ENCODE assay signal across 8 cellular contexts in genomic region chr6:36196049-36196879, GRCh38. TPM values are rescaled to one million over a fixed set of nuclear protein-coding genes. Genes with fewer than 3 reads are reported as not detected.
DNase-seq lines count a peak whose midpoint lies in the region; ATAC-seq and TF ChIP-seq lines count a peak whose summit lies in the region.

Gene BRPF3 (plus strand): TSS chr6:36196744. CDS start chr6:36200323, 3,579 bp downstream.

- H3K4me1 ChIP-seq in CD4-positive, alpha-beta memory T cell (ENCODE audit: insufficient read depth, low read length): peaks cover 35% of the 10 kb centered on the region
- H3K4me1 ChIP-seq in HUES6 (ENCODE audit: control insufficient read depth, insufficient read depth, low read length): 0 out of 2 replicates have a peak, but pooled peaks cover 3% of the 10 kb centered on the region
- peaks cover 21% of the 10 kb centered on the region for H3K4me1 ChIP-seq in OCI-LY7 (ENCODE audit: insufficient read depth, low read length, poor library complexity, severe bottlenecking)
- H3K4me1 ChIP-seq in mucosa of rectum (ENCODE audit: control insufficient read depth in 2 of 2, insufficient read depth in 2 of 2, low read length in 2 of 2): peaks cover 7 to 10% of the 10 kb centered on the region in 2 donors

- POLR2A ChIA-PET in CD4-positive, alpha-beta memory T cell (lab: Charles Lee; ENCODE audit: partially characterized antibody): interaction anchor here (0.7 to 4.2 kb wide), 10 partner anchors 8 to 707 kb away, joined by 3 to 37 read pairs (median 6); partner anchors contain the start of genes MAPK13 and MAPK14
- POLR2A ChIA-PET in OCI-LY7 (lab: Charles Lee): interaction anchor here (1.0 kb wide), 1 partner anchor 279 kb away, joined by 3 read pairs; no protein-coding TSS in a partner anchor

- H3K27me3 ChIP-seq in CD4-positive, alpha-beta memory T cell (ENCODE audit: insufficient read depth, low read length): no peaks in the 10 kb centered on the region
- no peaks in the 10 kb centered on the region; the same call in 1 of the 2 replicates for H3K27me3 ChIP-seq in HUES6 (ENCODE audit: control insufficient read depth, insufficient read depth, low read length)
- H3K27me3 ChIP-seq in mucosa of rectum (ENCODE audit: control insufficient read depth in 2 of 2, insufficient read depth in 2 of 2, low read length in 2 of 2): no peaks in the 10 kb centered on the region

- peaks cover 13 to 15% of the 10 kb centered on the region in 2 donors for H3K36me3 Mint-ChIP-seq in CD4-positive, alpha-beta memory T cell

- H3K9me3 ChIP-seq in CD4-positive, alpha-beta memory T cell (ENCODE audit: control insufficient read depth in 1 of 2, low read length in 2 of 2): no peaks in the 10 kb centered on the region
- H3K9me3 ChIP-seq in HUES6 (ENCODE audit: control insufficient read depth, insufficient read depth, low read depth, low read length) (no peaks in the 10 kb centered on the region), OCI-LY7 (ENCODE audit: low read length) (no peaks in the 10 kb centered on the region), mucosa of rectum (ENCODE audit: control insufficient read depth in 2 of 2, low read length in 2 of 2) (no peaks in the 10 kb centered on the region)

- H3K27ac ChIP-seq in CD4-positive, alpha-beta memory T cell (ENCODE audit: low read depth, low read length): peak within 1 kb of the TSS; percentile 73
- H3K27ac ChIP-seq in HUES6 (ENCODE audit: low read depth, low read length) (peak within 1 kb of the TSS; percentile 93; the same call in 1 of the 2 replicates), OCI-LY7 (ENCODE audit: low read depth, low read length, poor library complexity, severe bottlenecking) (peak within 1 kb of the TSS; percentile 54), mucosa of rectum (ENCODE audit: low read depth in 2 of 2, low read length in 2 of 2) (peak within 1 kb of the TSS; percentile 90 to 91)

- H3K27me3 Mint-ChIP-seq in CD4-positive, alpha-beta memory T cell: no peaks in the 10 kb centered on the region

- peak; percentile 76 to 84 (median 80) for DNase-seq in CD4-positive, alpha-beta memory T cell
- DNase-seq in OCI-LY7 (ENCODE audit: low spot score) (peak; percentile 82), activated T-cell treated with anti-CD3 and anti-CD28 coated beads for 48 hours (ENCODE audit: low read depth) (peak; percentile 77), erythroblast (lab: John Stamatoyannopoulos, UW) (peak; percentile 87 to 92)
- peak; percentile 64 for DNase-seq in stimulated activated CD8-positive, alpha-beta memory T cell treated with anti-CD3 and anti-CD28 coated beads, Interleukin-4, amount 100 ng/mL, for 24 hours (ENCODE audit: low read depth)

- H3K4me1 Mint-ChIP-seq in CD4-positive, alpha-beta memory T cell: peaks cover 18 to 48% (median 34%) of the 10 kb centered on the region in 4 donors

- peak within 1 kb of the TSS; percentile 71 to 76 for H3K4me3 ChIP-seq in CD4-positive, alpha-beta memory T cell (ENCODE audit: low read length in 2 of 2)
- H3K4me3 ChIP-seq in HUES6 (ENCODE audit: low read depth, low read length): peak within 1 kb of the TSS; percentile 87
- peak within 1 kb of the TSS; percentile 83 for H3K4me3 ChIP-seq in OCI-LY7 (ENCODE audit: low read depth, low read length, poor library complexity, severe bottlenecking)
- H3K4me3 ChIP-seq in mucosa of rectum (ENCODE audit: low read length in 2 of 2): peak within 1 kb of the TSS; percentile 67 to 87

- ATAC-seq in GM19467 (IDR thresholded peaks at IDR 0.05; ENCODE audit: unreplicated experiment): peak; percentile 40

- intact Hi-C loops in CD4-positive, alpha-beta memory T cell (cut with micrococcal nuclease): loop anchor here (1.0 to 2.0 kb wide), 5 partner anchors 65 to 169 kb away; partner anchors contain the start of genes MAPK13 and MAPK14
- intact Hi-C loops in OCI-LY7 (cut with micrococcal nuclease; ENCODE audit: unreplicated experiment): loop anchor here (1.0 to 2.0 kb wide), 2 partner anchors 75 to 169 kb away; partner anchors contain the start of gene MAPK14

- H3K4me2 ChIP-seq in OCI-LY7 (ENCODE audit: low read length): peak within 1 kb of the TSS; percentile 90

- H3K36me3 ChIP-seq in CD4-positive, alpha-beta memory T cell (ENCODE audit: insufficient read depth, low read length): peaks cover 8% of the 10 kb centered on the region
- H3K36me3 ChIP-seq in HUES6 (ENCODE audit: control insufficient read depth, insufficient read depth, low read length) (peaks cover 19% of the 10 kb centered on the region), OCI-LY7 (ENCODE audit: insufficient read depth, low read length) (peaks cover 12% of the 10 kb centered on the region), mucosa of rectum (ENCODE audit: control insufficient read depth in 2 of 2, insufficient read depth in 2 of 2, low read length in 2 of 2) (peaks cover 14 to 16% of the 10 kb centered on the region in 2 donors)

- H3K9me3 Mint-ChIP-seq in CD4-positive, alpha-beta memory T cell: no peaks in the 10 kb centered on the region

- peak; percentile 59 for TF ChIP-seq CTCF in OCI-LY7 (conservative IDR thresholded peaks at IDR 0.05; ENCODE audit: low read length)

- peak; percentile 38 for TF ChIP-seq POLR2A in erythroblast (IDR thresholded peaks at IDR 0.05; ENCODE audit: low read length)

- H3K9ac ChIP-seq in HUES6 (ENCODE audit: low read length): peak within 1 kb of the TSS; percentile 84
- peak within 1 kb of the TSS; percentile 87 to 95 for H3K9ac ChIP-seq in mucosa of rectum (ENCODE audit: low read depth in 1 of 2, low read length in 2 of 2)

- CTCF ChIA-PET in CD4-positive, alpha-beta memory T cell (lab: Charles Lee; ENCODE audit: partially characterized antibody): interaction anchor here (0.8 to 2.4 kb wide), 9 partner anchors 65 to 174 kb away, joined by 3 to 14 read pairs (median 7); no protein-coding TSS in a partner anchor
- CTCF ChIA-PET in OCI-LY7 (lab: Charles Lee; ENCODE audit: unreplicated experiment): no interaction called here

- H2AFZ ChIP-seq in OCI-LY7 (ENCODE audit: low read length): peak within 1 kb of the TSS; percentile 80; the same call in 1 of the 2 replicates

- peak within 1 kb of the TSS; percentile 89 to 94 (median 92) for H3K4me3 Mint-ChIP-seq in CD4-positive, alpha-beta memory T cell

- H4K20me1 ChIP-seq in OCI-LY7 (ENCODE audit: insufficient read depth, low read length): no peaks in the 10 kb centered on the region

- H3K27ac Mint-ChIP-seq in CD4-positive, alpha-beta memory T cell: peak within 1 kb of the TSS; percentile 90 to 96 (median 94)

- H3K9me2 ChIP-seq in OCI-LY7 (ENCODE audit: insufficient read depth, low read length): no peaks in the 10 kb centered on the region

- no TSS peak for BruUV-seq in OCI-LY7 (replicated peaks; lab: Mats Ljungman, UMichigan)

- H3K79me2 ChIP-seq in OCI-LY7 (ENCODE audit: insufficient read depth, low read depth, low read length): no peaks in the 10 kb centered on the region

RNA-seq across cellular contexts. Expression of gene BRPF3, which starts in this region (rescaled TPM):
- total RNA-seq in CD4-positive, alpha-beta memory T cell: 10 to 100 TPM; 36.2 to 36.7 TPM
- 1 to 10 TPM; 1.8 to 7.9 TPM for polyA plus RNA-seq in CD4-positive, alpha-beta memory T cell
- total RNA-seq in OCI-LY7 (2014; rRNA removed; shearing (Covaris generic)): 3.9 and 10.4 TPM in 2 replicates
- 11.0 and 12.0 TPM in 2 replicates for total RNA-seq in OCI-LY7 (2022)

Comparison
In these comparisons a context has a peak if more than half of its experiments do, and no peak if none do; other contexts are left out.
1. Peak in every context shown above with its lines: DNase-seq, ATAC-seq, H3K4me3 ChIP-seq and H3K27ac ChIP-seq.